ENCODE assay signal across 19 cellular contexts in genomic region chr2:48218169-48218568, GRCh38.
"Had no signal": no experiment of that assay in that cellular context is flagged by ENCODE, and none has a peak within 500 bp of the region (broad histone marks: within the 10 kb centered on the region; RNA-seq: fewer than 3 reads in every experiment).

No MANE protein-coding gene starts in this region.

- H3K4me3 ChIP-seq: SJSA1, SK-N-MC had no signal

- DNase-seq: KBM-7, NCI-H1092, NCI-H1105 treated with DMSO at 0.1 percent for 48 hours, NCI-H1417 treated with DMSO at 0.1 percent for 48 hours, NCI-H146, NCI-H1694 treated with DMSO at 0.1 percent for 48 hours, NCI-H1930, NCI-H2081, NCI-H2107, NCI-H2227 treated with DMSO at 0.1 percent for 48 hours, NCI-H510A, NCI-H524 treated with DMSO at 0.1 percent for 48 hours, NCI-H69, NCI-H774, Right ventricle myocardium superior, RPMI8226, SIG-M5 had no signal
